In genomic region chr7:40888499-40888898, GRCh38 we compare ENCODE assay signal across 29 cellular contexts.
"Had no signal": no experiment of that assay in that cellular context is flagged by ENCODE, and none has a peak within 500 bp of the region (broad histone marks: within the 10 kb centered on the region; RNA-seq: fewer than 3 reads in every experiment).

No MANE protein-coding gene starts in this region.

- H3K4me2 ChIP-seq: neural progenitor cell had no signal

- H3K4me3 ChIP-seq: esophagus muscularis mucosa, heart right ventricle, lung, neural progenitor cell, right lobe of liver, thoracic aorta, tibial nerve, vagina had no signal

- H3K4me1 Mint-ChIP-seq: endodermal cell; immature natural killer cell; memory B cell; naive thymus-derived CD4-positive, alpha-beta T cell; neural progenitor cell; stimulated activated effector memory CD8-positive, alpha-beta T cell treated with anti-CD3 and anti-CD28 coated beads, Interleukin-12 subunit alpha, Interleukin-12 subunit beta, amount 100 ng/mL, for 72 hours had no signal

- FAIRE-seq: colon had no signal

- H3K4me1 ChIP-seq: heart right ventricle, neural progenitor cell, parathyroid adenoma, right lobe of liver, tibial nerve, vagina had no signal

- H3K27ac ChIP-seq: epithelial cell of prostate, esophagus muscularis mucosa, heart right ventricle, neural progenitor cell, parathyroid adenoma, right lobe of liver, thoracic aorta, tibial nerve, vagina had no signal

- H3K27ac Mint-ChIP-seq: dendritic cell treated with granulocyte-macrophage colony-stimulating factor and Interleukin-4, amounts not matched to agents 40 ng/mL and 50 ng/mL, for 4 days; endodermal cell; immature natural killer cell; memory B cell; mesothelial cell of epicardium; naive thymus-derived CD4-positive, alpha-beta T cell; neural progenitor cell; progenitor cell of endocrine pancreas; stimulated activated effector memory CD8-positive, alpha-beta T cell treated with anti-CD3 and anti-CD28 coated beads, Interleukin-12 subunit alpha, Interleukin-12 subunit beta, amount 100 ng/mL, for 72 hours had no signal

- ATAC-seq: naive thymus-derived CD4-positive, alpha-beta T cell; right lobe of liver; stimulated activated effector memory CD8-positive, alpha-beta T cell treated with anti-CD3 and anti-CD28 coated beads, Interleukin-12 subunit alpha, Interleukin-12 subunit beta, amount 100 ng/mL, for 72 hours had no signal

- H3K9ac ChIP-seq: neural progenitor cell, parathyroid adenoma had no signal

- H2AFZ ChIP-seq: neural progenitor cell, parathyroid adenoma had no signal

- H3K9me3 ChIP-seq: right lobe of liver, thoracic aorta had no signal

- H3K27me3 ChIP-seq: esophagus muscularis mucosa, heart right ventricle, neural progenitor cell, right lobe of liver, tibial nerve, vagina had no signal

- H3K36me3 ChIP-seq: esophagus muscularis mucosa, heart right ventricle, neural progenitor cell, right lobe of liver, thoracic aorta, tibial nerve, vagina had no signal

- DNase-seq: effector CD8-positive, alpha-beta T cell; endodermal cell; foreskin melanocyte; glutamatergic neuron; heart right ventricle; hippocampal formation; immature natural killer cell; islet precursor cell; kidney glomerular epithelial cell; naive thymus-derived CD4-positive, alpha-beta T cell; right lobe of liver; stimulated activated CD4-positive, alpha-beta T cell treated with anti-CD3 and anti-CD28 coated beads, Interleukin-2, amount 100 ng/mL, for 24 hours; stimulated activated CD4-positive, alpha-beta T cell treated with anti-CD3 and anti-CD28 coated beads, Interleukin-4, amount 100 ng/mL, for 24 hours; stimulated activated naive CD4-positive, alpha-beta T cell treated with Interleukin-2 at 50 U/mL for 16 hours had no signal

- H3K27me3 Mint-ChIP-seq: dendritic cell treated with granulocyte-macrophage colony-stimulating factor and Interleukin-4, amounts not matched to agents 40 ng/mL and 50 ng/mL, for 4 days; progenitor cell of endocrine pancreas had no signal

- H3K4me3 Mint-ChIP-seq: dendritic cell treated with granulocyte-macrophage colony-stimulating factor and Interleukin-4, amounts not matched to agents 40 ng/mL and 50 ng/mL, for 4 days; endodermal cell; immature natural killer cell; memory B cell; mesothelial cell of epicardium; naive thymus-derived CD4-positive, alpha-beta T cell; nephron; neural progenitor cell; stimulated activated effector memory CD8-positive, alpha-beta T cell treated with anti-CD3 and anti-CD28 coated beads, Interleukin-12 subunit alpha, Interleukin-12 subunit beta, amount 100 ng/mL, for 72 hours had no signal
